In genomic region chr17:50541402-50541915, GRCh38 we compare ENCODE assay signal across 8 cellular contexts. TPM values are rescaled to one million over a fixed set of nuclear protein-coding genes. Genes with fewer than 3 reads are reported as not detected.
A peak's percentile ranks its signal among the peaks of the same experiment; 100 is the strongest.
DNase-seq lines count a peak whose midpoint lies in the region; ATAC-seq, FAIRE-seq and TF ChIP-seq lines count a peak whose summit lies in the region.

No MANE protein-coding gene starts in this region.

- no peak for ATAC-seq in GM21528 (IDR thresholded peaks at IDR 0.05; ENCODE audit: low FRiP score, unreplicated experiment)

- H3K4me1 ChIP-seq in MM.1S (ENCODE audit: low read length) (peaks cover 11% of the 10 kb centered on the region), ectodermal cell (ENCODE audit: control insufficient read depth, insufficient read depth, low read length) (peaks cover 35% of the 10 kb centered on the region), neuronal stem cell (ENCODE audit: control insufficient read depth in 2 of 2, insufficient read depth in 1 of 2, low read depth in 1 of 2, low read length in 2 of 2) (peaks cover 22 to 27% of the 10 kb centered on the region in 2 donors)

- H3K9me2 ChIP-seq in MM.1S (replicated peaks; ENCODE audit: insufficient read depth, low read length): no peaks in the 10 kb centered on the region

- peak overlapping the region; percentile 97 for H3K27ac ChIP-seq in C4-2B
- H3K27ac ChIP-seq in MM.1S (ENCODE audit: low read length): no peak overlapping the region
- no peak overlapping the region for H3K27ac ChIP-seq in ectodermal cell (ENCODE audit: insufficient read depth, low read depth, low read length, poor library complexity, severe bottlenecking)
- no peak overlapping the region for H3K27ac ChIP-seq in neuronal stem cell (replicated peaks; ENCODE audit: low read length)

- H3K9me3 ChIP-seq in MM.1S (replicated peaks; ENCODE audit: insufficient read depth, low read length): no peaks in the 10 kb centered on the region
- no peaks in the 10 kb centered on the region for H3K9me3 ChIP-seq in ectodermal cell (ENCODE audit: control insufficient read depth, low read length)
- no peaks in the 10 kb centered on the region for H3K9me3 ChIP-seq in neuronal stem cell (replicated peaks in 1 of 2; ENCODE audit: control insufficient read depth in 2 of 2, insufficient read depth in 1 of 2, low read depth in 1 of 2, low read length in 2 of 2)

- peak overlapping the region; percentile 53 for H2BK15ac ChIP-seq in neuronal stem cell (ENCODE audit: low read length)

- no peaks in the 10 kb centered on the region for H3F3A ChIP-seq in MM.1S (ENCODE audit: insufficient read depth, low read length)

- H2AFZ ChIP-seq in MM.1S (ENCODE audit: low read length) (peak overlapping the region; percentile 84), neuronal stem cell (ENCODE audit: low read length) (peak overlapping the region; percentile 99)

- no peaks in the 10 kb centered on the region for H4K20me1 ChIP-seq in MM.1S (ENCODE audit: insufficient read depth, low read length)

- no peaks in the 10 kb centered on the region for H3K79me2 ChIP-seq in MM.1S (ENCODE audit: low read length)

- no peak for DNase-seq in MM.1S
- no peak for DNase-seq in neuronal stem cell (ENCODE audit: low spot score)
- no peak for DNase-seq in dedifferentiated amniotic fluid mesenchymal stem cell (ENCODE audit: extremely low spot score)
- no peak for DNase-seq in RCC 7860 (ENCODE audit: low spot score)
- no peak for DNase-seq in GM03348 (ENCODE audit: low spot score)

- H3K4me3 ChIP-seq in MM.1S (ENCODE audit: low read length): peak overlapping the region; percentile 68
- peak overlapping the region; percentile 53 for H3K4me3 ChIP-seq in ectodermal cell (ENCODE audit: insufficient read depth, low read depth, low read length)
- H3K4me3 ChIP-seq in neuronal stem cell (ENCODE audit: low read length in 2 of 2): peak overlapping the region; percentile 68 to 79

- H3K79me1 ChIP-seq in neuronal stem cell (ENCODE audit: low read depth, low read length): no peaks in the 10 kb centered on the region

- peak overlapping the region; percentile 79 for H3K4me2 ChIP-seq in MM.1S (ENCODE audit: low read depth, low read length)
- peak overlapping the region; percentile 82 for H3K4me2 ChIP-seq in neuronal stem cell (ENCODE audit: insufficient read depth, low read length, poor library complexity, severe bottlenecking)

- peak overlapping the region; percentile 40; the same call in 1 of the 2 replicates for H3K9ac ChIP-seq in MM.1S (ENCODE audit: low read length)
- peak overlapping the region; percentile 85 for H3K9ac ChIP-seq in neuronal stem cell (ENCODE audit: low read depth, low read length, poor library complexity)

- peaks cover 20% of the 10 kb centered on the region for H3K27me3 ChIP-seq in MM.1S (replicated peaks; ENCODE audit: insufficient read depth, low read length)
- H3K27me3 ChIP-seq in ectodermal cell (ENCODE audit: control insufficient read depth, insufficient read depth, low read length, poor library complexity, severe bottlenecking): peaks cover 8% of the 10 kb centered on the region
- H3K27me3 ChIP-seq in neuronal stem cell (ENCODE audit: control insufficient read depth in 3 of 3, insufficient read depth in 3 of 3, low read depth in 1 of 3, low read length in 3 of 3): peaks cover 0 to 27% (median 0%) of the 10 kb centered on the region in 3 experiments

- H2BK120ac ChIP-seq in neuronal stem cell (ENCODE audit: low read depth, low read length): no peak overlapping the region

- no peak overlapping the region for H4K8ac ChIP-seq in neuronal stem cell (ENCODE audit: low read depth, low read length)

- no peak for FAIRE-seq in RCC 7860 (lab: Jason Lieb, UNC)

- H2BK5ac ChIP-seq in neuronal stem cell (ENCODE audit: low read length): peak overlapping the region; percentile 31

- no peaks in the 10 kb centered on the region for H3K36me3 ChIP-seq in MM.1S (replicated peaks; ENCODE audit: insufficient read depth, low read length)
- H3K36me3 ChIP-seq in ectodermal cell (ENCODE audit: control insufficient read depth, insufficient read depth, low read length): no peaks in the 10 kb centered on the region
- H3K36me3 ChIP-seq in neuronal stem cell (replicated peaks in 1 of 2; ENCODE audit: control insufficient read depth in 2 of 2, insufficient read depth in 2 of 2, low read length in 2 of 2): no peaks in the 10 kb centered on the region

- no peak overlapping the region for H3K4ac ChIP-seq in neuronal stem cell (ENCODE audit: low read length)

- H4K91ac ChIP-seq in neuronal stem cell (ENCODE audit: low read depth, low read length, poor library complexity): no peak overlapping the region

- TF ChIP-seq CTCF in C4-2B (conservative IDR thresholded peaks at IDR 0.05): no peak
- TF ChIP-seq CTCF in MM.1S (IDR thresholded peaks at IDR 0.05; ENCODE audit: low read length): no peak

- peak overlapping the region; percentile 90 for H3K23ac ChIP-seq in neuronal stem cell (ENCODE audit: low read depth, low read length, poor library complexity)

- H2AK5ac ChIP-seq in neuronal stem cell (ENCODE audit: low read depth, low read length): peak overlapping the region; percentile 64

- no peak overlapping the region for H3K14ac ChIP-seq in neuronal stem cell (ENCODE audit: low read length)

- H3K18ac ChIP-seq in neuronal stem cell (ENCODE audit: low read length): peak overlapping the region; percentile 96

- no peak overlapping the region for H2BK12ac ChIP-seq in neuronal stem cell (ENCODE audit: low read length)

- 32 to 34% methylated on average over 25 of the region's 25 CpGs for WGBS in ectodermal cell, 2 experiments
- whole genome bisulfite sequencing in neuronal stem cell (ENCODE audit: extremely low coverage in 2 of 2, insufficient read length in 2 of 2, insufficient replicate concordance in 1 of 2), 2 donors: no CpG with 5 or more reads among the region's 25 CpGs

RNA-seq across cellular contexts. Expression of gene SPATA20, which starts 5.5 kb away (rescaled TPM):
- polyA plus RNA-seq in ectodermal cell (2013, experiment 1 of 4): 28.3 TPM
- polyA plus RNA-seq in ectodermal cell (2013, experiment 2 of 4): 28.4 TPM
- 27.3 TPM for polyA plus RNA-seq in ectodermal cell (2013, experiment 3 of 4)
- polyA plus RNA-seq in ectodermal cell (2013, experiment 4 of 4): 27.0 TPM
- polyA plus RNA-seq in neuronal stem cell (2013, experiment 1 of 2): 17.6 TPM
- polyA plus RNA-seq in neuronal stem cell (2013, experiment 2 of 2): 18.9 TPM

RNA-seq across cellular contexts. Expression of gene EPN3, which starts 8.9 kb away (rescaled TPM):
- polyA plus RNA-seq in ectodermal cell (2013, experiment 1 of 4): not detected
- 0.12 TPM for polyA plus RNA-seq in ectodermal cell (2013, experiment 2 of 4)
- polyA plus RNA-seq in ectodermal cell (2013, experiment 3 of 4): not detected
- 0.16 TPM for polyA plus RNA-seq in ectodermal cell (2013, experiment 4 of 4)
- 0.04 TPM for polyA plus RNA-seq in neuronal stem cell (2013, experiment 1 of 2)
- 0.07 TPM for polyA plus RNA-seq in neuronal stem cell (2013, experiment 2 of 2)

RNA-seq across cellular contexts. Expression of gene CACNA1G, which starts 19.1 kb away (rescaled TPM):
- 8.6 TPM for polyA plus RNA-seq in ectodermal cell (2013, experiment 1 of 4)
- 8.9 TPM for polyA plus RNA-seq in ectodermal cell (2013, experiment 2 of 4)
- polyA plus RNA-seq in ectodermal cell (2013, experiment 3 of 4): 9.1 TPM
- polyA plus RNA-seq in ectodermal cell (2013, experiment 4 of 4): 9.4 TPM
- 3.0 TPM for polyA plus RNA-seq in neuronal stem cell (2013, experiment 1 of 2)
- 2.8 TPM for polyA plus RNA-seq in neuronal stem cell (2013, experiment 2 of 2)

RNA-seq across cellular contexts. Expression of gene MYCBPAP, which starts 33.2 kb away (rescaled TPM):
- 5.0 TPM for polyA plus RNA-seq in ectodermal cell (2013, experiment 1 of 4)
- polyA plus RNA-seq in ectodermal cell (2013, experiment 2 of 4): 2.6 TPM
- 2.8 TPM for polyA plus RNA-seq in ectodermal cell (2013, experiment 3 of 4)
- polyA plus RNA-seq in ectodermal cell (2013, experiment 4 of 4): 2.7 TPM
- 1.8 TPM for polyA plus RNA-seq in neuronal stem cell (2013, experiment 1 of 2)
- 2.2 TPM for polyA plus RNA-seq in neuronal stem cell (2013, experiment 2 of 2)
